Comparison of ENCODE assay signal across 21 cellular contexts in the genomic region with DNA sequence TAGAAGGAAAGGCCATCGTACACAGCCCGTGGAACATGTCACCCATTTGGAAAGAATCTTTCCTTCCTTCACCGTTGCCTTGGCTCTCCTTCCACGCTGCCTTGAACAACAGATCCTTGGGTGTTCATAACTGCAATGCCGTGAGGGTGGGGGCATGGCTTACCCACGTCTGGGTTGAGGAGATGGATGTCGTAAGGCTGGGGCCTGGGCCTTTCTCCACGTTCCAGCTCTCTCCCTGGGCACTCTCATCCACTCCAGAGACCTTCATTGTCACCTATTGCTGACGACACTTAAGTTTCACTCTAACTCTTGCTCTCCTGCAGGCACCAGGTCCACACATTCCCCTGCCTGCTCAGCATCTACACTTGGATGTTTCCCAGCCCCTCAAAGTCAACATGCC. TPM values are rescaled to one million over a fixed set of nuclear protein-coding genes. Genes with fewer than 3 reads are reported as not detected.
"Had no signal": no experiment of that assay in that cellular context is flagged by ENCODE, and none has a peak within 500 bp of the region (broad histone marks: within the 10 kb centered on the region; RNA-seq: fewer than 3 reads in every experiment).

No MANE protein-coding gene starts in this region.

- DNase-seq: Kasumi-1; MM.1S; NCI-H1092 treated with DMSO at 0.1 percent for 48 hours; NCI-H1436; NCI-H187; NCI-H2029; NCI-H2081 treated with DMSO at 0.1 percent for 48 hours; NCI-H2171; NCI-H226; NCI-H446; NCI-H510A; NCI-H524 treated with DMSO at 0.1 percent for 48 hours; NCI-H69; NCI-H774; NK-92 treated with Interleukin-12 subunit alpha and Interleukin-12 subunit beta, amount 100 ng/mL, for 24 hours; PC-3; SHP77 had no signal

- H3K4me2 ChIP-seq: KMS-11 had no signal

- H3K27ac ChIP-seq: KMS-11, RWPE1 had no signal

- H3K4me3 Mint-ChIP-seq: IgD-negative memory B cell had no signal

- H3K36me3 Mint-ChIP-seq: IgD-negative memory B cell had no signal

- H3K27ac Mint-ChIP-seq: IgD-negative memory B cell had no signal

- H3K9ac ChIP-seq: KMS-11 had no signal

RNA-seq across cellular contexts. Expression of gene ANO2, which starts 19.4 kb away (rescaled TPM):
- total RNA-seq: OCI-LY7, PC-3 had no signal
